ENCODE assay signal across 17 cellular contexts in genomic region chr1:68281946-68282615, GRCh38. TPM values are rescaled to one million over a fixed set of nuclear protein-coding genes. Genes with fewer than 3 reads are reported as not detected.
DNase-seq lines count a peak whose midpoint lies in the region; ATAC-seq, FAIRE-seq and TF ChIP-seq lines count a peak whose summit lies in the region.
"Had no signal": no experiment of that assay in that cellular context is flagged by ENCODE, and none has a peak within 500 bp of the region (broad histone marks: within the 10 kb centered on the region; RNA-seq: fewer than 3 reads in every experiment).

No MANE protein-coding gene starts in this region.

- H3K27ac ChIP-seq in HepG2 (ENCODE audit: extremely low read length, insufficient read depth, low read length) = no peak overlapping the region
- H3K27ac ChIP-seq in right lobe of liver = no peak overlapping the region
- H3K27ac ChIP-seq in brain microvascular endothelial cell = no peak overlapping the region
- H3K27ac ChIP-seq: A549, C4-2B, GM23248, HL-60 had no signal

- BruUV-seq in HepG2 (replicated peaks; lab: Mats Ljungman, UMichigan) = no TSS peak

- H3K9me3 ChIP-seq in HepG2 (ENCODE audit: low read length) = no peaks in the 10 kb centered on the region
- H3K9me3 ChIP-seq in right lobe of liver = no peaks in the 10 kb centered on the region
- H3K9me3 ChIP-seq: A549 had no signal

- intact Hi-C loops in HepG2 (cut with micrococcal nuclease; ENCODE audit: unreplicated experiment) (no loop called here), right lobe of liver (cut with DNase I) (no loop called here)

- no peak overlapping the region for H3K9ac ChIP-seq in HepG2 (ENCODE audit: insufficient read depth, low read depth, low read length)
- H3K9ac ChIP-seq: GM23248 had no signal

- TF ChIP-seq EP300 in HepG2 (IDR thresholded peaks at IDR 0.05; ENCODE audit: low read depth in 2 of 2, low read length in 2 of 2) (no peak), HepG2 (CRISPR knock-in tag; IDR thresholded peaks at IDR 0.05; ENCODE audit: borderline replicate concordance) (no peak)

- H3K36me3 ChIP-seq in HepG2 (replicated peaks in 1 of 2; ENCODE audit: control insufficient read depth in 1 of 2, insufficient read depth in 2 of 2, low read length in 2 of 2) (no peaks in the 10 kb centered on the region), right lobe of liver (no peaks in the 10 kb centered on the region), brain microvascular endothelial cell (replicated peaks) (no peaks in the 10 kb centered on the region)

- ATAC-seq in HepG2 (peak; percentile 71), right lobe of liver (no peak), HG03196 (IDR thresholded peaks at IDR 0.05; ENCODE audit: unreplicated experiment) (no peak), GM19023 (IDR thresholded peaks at IDR 0.05; ENCODE audit: unreplicated experiment) (no peak)
- ATAC-seq: A549 had no signal

- no peak for FAIRE-seq in HepG2 (lab: Jason Lieb, UNC)
- FAIRE-seq: A549 had no signal

- H3K4me1 ChIP-seq in HepG2 (ENCODE audit: insufficient read depth, low read length) (no peaks in the 10 kb centered on the region), right lobe of liver (no peaks in the 10 kb centered on the region)
- H3K4me1 ChIP-seq: A549 had no signal

- no peak overlapping the region for H3K4me2 ChIP-seq in HepG2 (ENCODE audit: low read depth, low read length)
- H3K4me2 ChIP-seq: A549 had no signal

- no peaks in the 10 kb centered on the region for H4K20me1 ChIP-seq in HepG2 (ENCODE audit: insufficient read depth, low read length)

- TF ChIP-seq RAD21 in HepG2 (CRISPR knock-in tag; IDR thresholded peaks at IDR 0.05) = no peak

- POLR2A ChIA-PET in HepG2 (lab: Yijun Ruan, JAX) = no interaction called here

- in situ Hi-C loops in HepG2 (cut with HindIII; ENCODE audit: extremely low pct_ligation_motif_present, low pct_unique_long_range_greater_than_20kb) (loop anchor here (10.0 kb wide), 1 partner anchor 57 kb away; no protein-coding TSS in a partner anchor), brain microvascular endothelial cell (cut with HindIII; ENCODE audit: low pct_ligation_motif_present, low sequenced_read_pairs) (no loop called here)

- no peak for DNase-seq in HepG2 (ENCODE audit: low spot score)
- DNase-seq in right lobe of liver = no peak
- peak; percentile 3 for DNase-seq in NB4 (ENCODE audit: low read depth)
- no peak for DNase-seq in brain microvascular endothelial cell
- no peak for DNase-seq in activated effector memory CD4-positive, alpha-beta T cell treated with Interleukin-2 at 50 U/mL for 16 hours
- DNase-seq: DMS153, GM23248, NCI-H1436, NCI-H2029, NCI-H2171 treated with DMSO at 0.1 percent for 48 hours, SIG-M5 had no signal

- CTCF ChIA-PET in HepG2 (lab: Yijun Ruan, JAX; ENCODE audit: low intra/inter-chr PET ratio, low total read pairs) = no interaction called here

- TF ChIP-seq POLR2A in HepG2 (IDR thresholded peaks at IDR 0.05; ENCODE audit: insufficient read depth in 1 of 2, low read depth in 2 of 2, low read length in 2 of 2) (no peak), right lobe of liver (IDR thresholded peaks at IDR 0.05) (no peak), NB4 (IDR thresholded peaks at IDR 0.05; ENCODE audit: extremely low read depth, insufficient read length) (no peak)

- no peak for TF ChIP-seq CTCF in HepG2 (CRISPR knock-in tag; IDR thresholded peaks at IDR 0.05)
- no peak for TF ChIP-seq CTCF in right lobe of liver (IDR thresholded peaks at IDR 0.05)
- TF ChIP-seq CTCF in NB4 (IDR thresholded peaks at IDR 0.05; ENCODE audit: low read depth, low read length) = no peak
- TF ChIP-seq CTCF in brain microvascular endothelial cell (IDR thresholded peaks at IDR 0.05; ENCODE audit: low read depth, low read length, missing control alignments) = peak; percentile 17

- H3K27me3 ChIP-seq in HepG2 (ENCODE audit: control insufficient read depth in 1 of 2, insufficient read depth in 2 of 2, low read length in 2 of 2) (no peaks in the 10 kb centered on the region), right lobe of liver (no peaks in the 10 kb centered on the region), brain microvascular endothelial cell (replicated peaks) (no peaks in the 10 kb centered on the region)

- H3K4me3 ChIP-seq in HepG2 (replicated peaks in 1 of 3; ENCODE audit: insufficient read depth in 1 of 3, low read depth in 2 of 3, low read length in 3 of 3) (no peak overlapping the region), right lobe of liver (no peak overlapping the region), NB4 (ENCODE audit: low read depth, low read length) (no peak overlapping the region), brain microvascular endothelial cell (ENCODE audit: low read depth, low read length) (no peak overlapping the region)
- H3K4me3 ChIP-seq: A549, GM23248 had no signal

- 2% methylated on average over 4 of the region's 4 CpGs for WGBS in HepG2 (ENCODE audit: low lambda C conversion rate)
- WGBS in right lobe of liver (ENCODE audit: insufficient coverage, low coverage, low lambda C conversion rate, missing lambda C conversion rate) = 58% methylated on average over 4 of the region's 4 CpGs

- no peaks in the 10 kb centered on the region for H3K79me2 ChIP-seq in HepG2 (ENCODE audit: insufficient read depth, low read length)

- H2AFZ ChIP-seq in HepG2 (ENCODE audit: low read length) = no peak overlapping the region
- H2AFZ ChIP-seq: GM23248 had no signal

TF ChIP-seq in HepG2, 621 proteins besides CTCF, POLR2A, EP300 and RAD21:
- TF ChIP-seq NFKB2 (CRISPR knock-in tag; IDR thresholded peaks at IDR 0.05; ENCODE audit: borderline replicate concordance) = no peak
- TF ChIP-seq ZSCAN5A (CRISPR knock-in tag; IDR thresholded peaks at IDR 0.05; ENCODE audit: borderline replicate concordance) = no peak
- no peak for TF ChIP-seq HOXA9 (CRISPR knock-in tag; IDR thresholded peaks at IDR 0.05; ENCODE audit: borderline replicate concordance)
- peak; percentile 84 for TF ChIP-seq CREB1 (IDR thresholded peaks at IDR 0.05)
- TF ChIP-seq CREB1 (CRISPR knock-in tag; IDR thresholded peaks at IDR 0.05) = no peak

RNA-seq across cellular contexts. Expression of gene WLS, which starts 49.8 kb away (rescaled TPM):
- total RNA-seq in HepG2 (2016; rRNA removed; fragmentation: Illumina TruSeq; extraction: Trizol) (not detected in 2 replicates), right lobe of liver (10 to 100 TPM in 5 of 6 experiments, 1 to 10 TPM in 1; 9.3 to 36.0 (median 25.8) TPM)
- total RNA-seq in HepG2 (2016; cell fraction: cytosol; rRNA removed; fragmentation: Illumina TruSeq; extraction: Trizol; ENCODE audit: low read depth) = not detected in 2 replicates
- not detected in 2 replicates for total RNA-seq in HepG2 (2016; cell fraction: insoluble cytoplasmic fraction; rRNA removed; fragmentation: Illumina TruSeq; extraction: Trizol)
- not detected in 2 replicates for total RNA-seq in HepG2 (2016; cell fraction: membrane; rRNA removed; fragmentation: Illumina TruSeq; extraction: Trizol)
- total RNA-seq in HepG2 (2016; cell fraction: nucleus; rRNA removed; fragmentation: Illumina TruSeq; extraction: Trizol) = not detected in 2 replicates
- 0.20 TPM in 1 of 2 replicates, not detected in the other for polyA plus RNA-seq in HepG2 (2011; rRNA removed)
- 0.08 TPM in 1 of 2 replicates, not detected in the other for polyA plus RNA-seq in HepG2 (2011; cell fraction: cytosol; rRNA removed)
- not detected in 2 replicates for polyA plus RNA-seq in HepG2 (2011; cell fraction: nucleus; rRNA removed)
- 0.05 TPM in 1 of 2 replicates, not detected in the other for polyA plus RNA-seq in HepG2 (2012)
- polyA plus RNA-seq in HepG2 (2016; cell fraction: cytosol; fragmentation: Illumina TruSeq; extraction: Trizol; ENCODE audit: low read depth) = not detected in 2 replicates
- not detected in 2 replicates for polyA plus RNA-seq in HepG2 (2016; cell fraction: insoluble cytoplasmic fraction; fragmentation: Illumina TruSeq; extraction: Trizol; ENCODE audit: low read depth)
- not detected in 2 replicates for polyA plus RNA-seq in HepG2 (2016; cell fraction: membrane; fragmentation: Illumina TruSeq; extraction: Trizol; ENCODE audit: low read depth)
- polyA plus RNA-seq in HepG2 (2016; cell fraction: nucleus; fragmentation: Illumina TruSeq; extraction: Trizol; ENCODE audit: insufficient read depth, low read depth) = not detected in 2 replicates
- polyA minus RNA-seq in HepG2 (2011; rRNA and poly(A)+ RNA removed; ENCODE audit: low replicate concordance) = 99.6 TPM in 1 of 2 replicates, not detected in the other
- polyA minus RNA-seq in HepG2 (2011; cell fraction: cytosol; rRNA and poly(A)+ RNA removed) = 0.88 and 0.99 TPM in 2 replicates
- polyA minus RNA-seq in HepG2 (2011; cell fraction: nucleus; rRNA and poly(A)+ RNA removed) = 0.77 TPM in 1 of 2 replicates, not detected in the other
- total RNA-seq: T-helper 1 cell treated with Interleukin-12 subunit alpha and Interleukin-12 subunit beta and Interleukin-4 antibody, amounts not matched to agents 30 ng/mL and 1 ng/mL, for 36 hours had no signal

Comparison
In these comparisons a context has a peak if more than half of its experiments do, and no peak if none do; other contexts are left out.
1. RNA of gene WLS, which starts 49.8 kb away (total RNA-seq): 9.3 to 36.0 TPM in right lobe of liver; not detected in HepG2; every median in the first group is over 4 times any median in the second.